In the genomic region with DNA sequence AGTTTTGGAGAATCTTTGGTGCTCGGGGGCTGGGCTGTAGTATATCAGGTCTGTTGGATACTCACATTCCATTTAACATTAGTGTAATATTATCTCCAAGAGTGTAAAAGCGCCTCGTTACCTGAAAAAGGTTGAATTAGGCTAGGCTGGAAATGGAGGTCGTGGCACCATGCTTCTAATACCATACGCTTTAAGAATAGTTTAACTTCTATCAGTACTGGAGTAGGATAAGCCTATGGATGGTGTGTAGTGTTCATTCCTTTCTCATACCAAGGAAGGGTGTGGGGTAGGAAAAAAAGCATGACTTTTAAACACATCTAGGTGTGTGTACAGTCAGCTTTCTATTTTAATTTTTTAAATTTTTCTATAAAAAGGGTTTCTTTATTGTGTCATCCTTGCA, we compare ENCODE assay signal across 2 cellular contexts.
TF ChIP-seq lines count a peak whose summit lies in the region.

No MANE protein-coding gene starts in this region.

TF ChIP-seq in A549, 52 proteins besides CTCF, POLR2A, EP300 and RAD21:
- TF ChIP-seq, protein P1, sequence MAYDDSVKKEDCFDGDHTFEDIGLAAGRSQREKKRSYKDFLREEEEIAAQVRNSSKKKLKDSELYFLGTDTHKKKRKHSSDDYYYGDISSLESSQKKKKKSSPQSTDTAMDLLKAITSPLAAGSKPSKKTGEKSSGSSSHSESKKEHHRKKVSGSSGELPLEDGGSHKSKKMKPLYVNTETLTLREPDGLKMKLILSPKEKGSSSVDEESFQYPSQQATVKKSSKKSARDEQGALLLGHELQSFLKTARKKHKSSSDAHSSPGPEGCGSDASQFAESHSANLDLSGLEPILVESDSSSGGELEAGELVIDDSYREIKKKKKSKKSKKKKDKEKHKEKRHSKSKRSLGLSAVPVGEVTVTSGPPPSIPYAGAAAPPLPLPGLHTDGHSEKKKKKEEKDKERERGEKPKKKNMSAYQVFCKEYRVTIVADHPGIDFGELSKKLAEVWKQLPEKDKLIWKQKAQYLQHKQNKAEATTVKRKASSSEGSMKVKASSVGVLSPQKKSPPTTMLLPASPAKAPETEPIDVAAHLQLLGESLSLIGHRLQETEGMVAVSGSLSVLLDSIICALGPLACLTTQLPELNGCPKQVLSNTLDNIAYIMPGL (CRISPR knock-in tag; IDR thresholded peaks at IDR 0.05; ENCODE audit: borderline replicate concordance): no peak
TF ChIP-seq in A549: peak in this region for 0.

TF ChIP-seq in WTC11, 78 proteins besides CTCF, POLR2A, EP300 and RAD21:
- no peak for TF ChIP-seq TP53 (CRISPR knock-in tag; IDR thresholded peaks at IDR 0.05)
- TF ChIP-seq MYBL2 (CRISPR knock-in tag; IDR thresholded peaks at IDR 0.05): no peak
- no peak for TF ChIP-seq SOX15 (CRISPR knock-in tag; IDR thresholded peaks at IDR 0.05)
- TF ChIP-seq TCF7 (CRISPR knock-in tag; IDR thresholded peaks at IDR 0.05; ENCODE audit: low read depth): no peak
- no peak for TF ChIP-seq NFATC4 (CRISPR knock-in tag; IDR thresholded peaks at IDR 0.05)
- no peak for TF ChIP-seq EMX1 (CRISPR knock-in tag; IDR thresholded peaks at IDR 0.05)
- no peak for TF ChIP-seq FOXP1 (CRISPR knock-in tag; IDR thresholded peaks at IDR 0.05; ENCODE audit: borderline replicate concordance)
- TF ChIP-seq CDX4 (CRISPR knock-in tag; IDR thresholded peaks at IDR 0.05; ENCODE audit: borderline replicate concordance): no peak
- TF ChIP-seq GTF2I (CRISPR knock-in tag; conservative IDR thresholded peaks at IDR 0.05): no peak
- no peak for TF ChIP-seq TEAD4 (CRISPR knock-in tag; IDR thresholded peaks at IDR 0.05)
- TF ChIP-seq IRF2 (CRISPR knock-in tag; IDR thresholded peaks at IDR 0.05; ENCODE audit: borderline replicate concordance, low read depth): no peak
